Comparison of ENCODE assay signal across 13 cellular contexts in genomic region chr2:158926478-158926948, GRCh38. TPM values are rescaled to one million over a fixed set of nuclear protein-coding genes. Genes with fewer than 3 reads are reported as not detected.
DNase-seq lines count a peak whose midpoint lies in the region; ATAC-seq and TF ChIP-seq lines count a peak whose summit lies in the region.
"Had no signal": no experiment of that assay in that cellular context is flagged by ENCODE, and none has a peak within 500 bp of the region (broad histone marks: within the 10 kb centered on the region; RNA-seq: fewer than 3 reads in every experiment).

No MANE protein-coding gene starts in this region.

- H3K36me3 ChIP-seq in HEK293 (ENCODE audit: control insufficient read depth in 2 of 2, insufficient read depth in 1 of 2, low read length in 2 of 2) (no peaks in the 10 kb centered on the region), SJCRH30 (no peaks in the 10 kb centered on the region)
- H3K36me3 ChIP-seq: lower lobe of right lung had no signal

- DNase-seq in AG10803 (ENCODE audit: low read depth): peak; percentile 48
- DNase-seq in SJCRH30: peak; percentile 48 to 68
- peak; percentile 76 for DNase-seq in fibroblast of the aortic adventitia (ENCODE audit: low read depth)
- no peak for DNase-seq in activated naive CD4-positive, alpha-beta T cell treated with anti-CD3 and anti-CD28 coated beads for 36 hours
- no peak for DNase-seq in GDM1 (lab: John Stamatoyannopoulos, UW)
- DNase-seq: activated T-cell treated with anti-CD3 and anti-CD28 coated beads, Interleukin-2, amount 50 U/mL, for 1 hour; CD4-positive, alpha-beta T cell; endodermal cell; lower lobe of right lung; NCI-H146 had no signal

- POLR2A ChIA-PET in HEK293 (lab: Yijun Ruan, JAX): interaction anchor here (0.7 to 1.1 kb wide), 2 partner anchors 27 to 47 kb away, joined by 4 to 5 read pairs; no protein-coding TSS in a partner anchor

- peaks cover 11% of the 10 kb centered on the region for H3K4me1 ChIP-seq in HEK293 (ENCODE audit: control insufficient read depth, insufficient read depth, low read length)
- H3K4me1 ChIP-seq in SJCRH30: peaks cover 27% of the 10 kb centered on the region
- H3K4me1 ChIP-seq: lower lobe of right lung had no signal

- H3K36me3 Mint-ChIP-seq in activated naive CD4-positive, alpha-beta T cell treated with anti-CD3 and anti-CD28 coated beads for 36 hours (ENCODE audit: low read depth): no peaks in the 10 kb centered on the region

- CTCF ChIA-PET in HEK293 (lab: Yijun Ruan, JAX): interaction anchor here (0.7 kb wide), 1 partner anchor 280 kb away, joined by 3 read pairs; no protein-coding TSS in a partner anchor
- CTCF ChIA-PET in activated naive CD4-positive, alpha-beta T cell treated with anti-CD3 and anti-CD28 coated beads for 36 hours (lab: Charles Lee): no interaction called here

- ATAC-seq in GM19467 (IDR thresholded peaks at IDR 0.05; ENCODE audit: unreplicated experiment): no peak
- no peak for ATAC-seq in HG03196 (IDR thresholded peaks at IDR 0.05; ENCODE audit: unreplicated experiment)

- no peak overlapping the region for H3K27ac Mint-ChIP-seq in activated naive CD4-positive, alpha-beta T cell treated with anti-CD3 and anti-CD28 coated beads for 36 hours
- H3K27ac Mint-ChIP-seq: CD4-positive, alpha-beta T cell; endodermal cell had no signal

- no peaks in the 10 kb centered on the region for H3K27me3 Mint-ChIP-seq in activated naive CD4-positive, alpha-beta T cell treated with anti-CD3 and anti-CD28 coated beads for 36 hours (ENCODE audit: low read depth)

- intact Hi-C loops in activated naive CD4-positive, alpha-beta T cell treated with anti-CD3 and anti-CD28 coated beads for 36 hours (cut with micrococcal nuclease): no loop called here

- no peak overlapping the region for H3K4me3 ChIP-seq in AG10803 (ENCODE audit: low read length)
- no peak overlapping the region; the same call in 1 of the 2 replicates for H3K4me3 ChIP-seq in HEK293 (ENCODE audit: low read depth, low read length)
- no peak overlapping the region for H3K4me3 ChIP-seq in SJCRH30
- peak overlapping the region; percentile 7 for H3K4me3 ChIP-seq in fibroblast of the aortic adventitia (ENCODE audit: low read depth, low read length)
- H3K4me3 ChIP-seq: lower lobe of right lung had no signal

- no peak overlapping the region for H3K4me3 Mint-ChIP-seq in activated naive CD4-positive, alpha-beta T cell treated with anti-CD3 and anti-CD28 coated beads for 36 hours
- H3K4me3 Mint-ChIP-seq: CD4-positive, alpha-beta T cell; endodermal cell had no signal

- H3K9me3 ChIP-seq in HEK293 (ENCODE audit: control insufficient read depth, insufficient read depth, low read depth, low read length): peaks cover 3% of the 10 kb centered on the region; the same call in 1 of the 2 replicates
- H3K9me3 ChIP-seq in SJCRH30 (replicated peaks): no peaks in the 10 kb centered on the region
- H3K9me3 ChIP-seq: lower lobe of right lung had no signal

- TF ChIP-seq CTCF in AG10803 (conservative IDR thresholded peaks at IDR 0.05; ENCODE audit: low read length) (no peak), HEK293 (tag by site-specific recombination; IDR thresholded peaks at IDR 0.05) (no peak), fibroblast of the aortic adventitia (IDR thresholded peaks at IDR 0.05; ENCODE audit: insufficient read depth, low read length) (no peak)

- H3K9me3 Mint-ChIP-seq in activated naive CD4-positive, alpha-beta T cell treated with anti-CD3 and anti-CD28 coated beads for 36 hours: peaks cover 5% of the 10 kb centered on the region
- H3K9me3 Mint-ChIP-seq: CD4-positive, alpha-beta T cell had no signal

- H3K4me1 Mint-ChIP-seq in activated naive CD4-positive, alpha-beta T cell treated with anti-CD3 and anti-CD28 coated beads for 36 hours (ENCODE audit: low read depth): no peaks in the 10 kb centered on the region

- no peaks in the 10 kb centered on the region for H3K27me3 ChIP-seq in SJCRH30

- H3K27ac ChIP-seq in HEK293 (ENCODE audit: extremely low read depth, low read depth, low read length) (no peak overlapping the region), SJCRH30 (no peak overlapping the region)
- H3K27ac ChIP-seq: lower lobe of right lung had no signal

TF ChIP-seq in HEK293, 187 proteins besides CTCF, POLR2A, EP300 and RAD21 (continues in another document):
- TF ChIP-seq SP3 (tag by site-specific recombination; IDR thresholded peaks at IDR 0.05): no peak
- TF ChIP-seq TRIM28 (IDR thresholded peaks at IDR 0.05; ENCODE audit: borderline replicate concordance, low read length): peak; percentile 87
- 0 out of 2 replicates have a peak, but pooled peaks have one; percentile 27 for TF ChIP-seq ZNF341 (tag by site-specific recombination; IDR thresholded peaks at IDR 0.05; ENCODE audit: low read depth)
- no peak for TF ChIP-seq ZNF302 (tag by site-specific recombination; IDR thresholded peaks at IDR 0.05; ENCODE audit: low read depth)
- no peak for TF ChIP-seq ZNF114 (tag by site-specific recombination; IDR thresholded peaks at IDR 0.05)
- no peak for TF ChIP-seq ZNF394 (tag by site-specific recombination; IDR thresholded peaks at IDR 0.05; ENCODE audit: borderline replicate concordance)
- peak; percentile 47 for TF ChIP-seq PRDM10 (tag by site-specific recombination; IDR thresholded peaks at IDR 0.05)
- TF ChIP-seq ZNF843 (tag by site-specific recombination; IDR thresholded peaks at IDR 0.05): 0 out of 2 replicates have a peak, but pooled peaks have one; percentile 42
- peak; percentile 51; the same call in 1 of the 2 replicates for TF ChIP-seq TCF7L2 (IDR thresholded peaks at IDR 0.05; ENCODE audit: borderline replicate concordance, low read depth, low read length)
- TF ChIP-seq ZNF366 (tag by site-specific recombination; conservative IDR thresholded peaks at IDR 0.05): peak; percentile 29; the same call in 1 of the 2 replicates
- TF ChIP-seq ZNF362 (tag by site-specific recombination; IDR thresholded peaks at IDR 0.05): 0 out of 2 replicates have a peak, but pooled peaks have one; percentile 17
- peak; percentile 40; the same call in 1 of the 2 replicates for TF ChIP-seq PRDM1 (tag by site-specific recombination; IDR thresholded peaks at IDR 0.05)
- TF ChIP-seq SETDB1 (IDR thresholded peaks at IDR 0.05; ENCODE audit: insufficient read length, low read length): peak; percentile 8
- 0 out of 2 replicates have a peak, but pooled peaks have one; percentile 38 for TF ChIP-seq ZNF335 (tag by site-specific recombination; conservative IDR thresholded peaks at IDR 0.05)
- peak; percentile 67 for TF ChIP-seq SP7 (tag by site-specific recombination; IDR thresholded peaks at IDR 0.05)
- TF ChIP-seq GLIS1 (tag by site-specific recombination; IDR thresholded peaks at IDR 0.05): peak; percentile 56
- no peak for TF ChIP-seq INSM2 (tag by site-specific recombination; IDR thresholded peaks at IDR 0.05)
- no peak for TF ChIP-seq ZEB2 (tag by site-specific recombination; IDR thresholded peaks at IDR 0.05)

RNA-seq across cellular contexts. Expression of gene TANC1, which starts 41.9 kb away (rescaled TPM):
- total RNA-seq in SJCRH30 (2014; rRNA removed; shearing (Covaris generic)): 13.5 and 15.1 TPM in 2 replicates
- 11.9 and 22.7 TPM in 2 replicates for total RNA-seq in fibroblast of the aortic adventitia (ENCODE audit: low replicate concordance)
- 1 to 10 TPM; 2.0 to 2.3 TPM for total RNA-seq in activated naive CD4-positive, alpha-beta T cell treated with anti-CD3 and anti-CD28 coated beads for 36 hours

Comparison
In these comparisons a context has a peak if more than half of its experiments do, and no peak if none do; other contexts are left out.
1. DNase-seq: peak in AG10803 (single experiment), SJCRH30 (2 of 2) and fibroblast of the aortic adventitia (single experiment); none in activated naive CD4-positive, alpha-beta T cell treated with anti-CD3 and anti-CD28 coated beads for 36 hours (single experiment) and GDM1 (single experiment).